In genomic region chr1:67332653-67333529, GRCh38 we compare ENCODE assay signal across 10 cellular contexts. TPM values are rescaled to one million over a fixed set of nuclear protein-coding genes. Genes with fewer than 3 reads are reported as not detected.
DNase-seq lines count a peak whose midpoint lies in the region; ATAC-seq and TF ChIP-seq lines count a peak whose summit lies in the region.
"Had no signal": no experiment of that assay in that cellular context is flagged by ENCODE, and none has a peak within 500 bp of the region (broad histone marks: within the 10 kb centered on the region; RNA-seq: fewer than 3 reads in every experiment).

No MANE protein-coding gene starts in this region.

- peaks cover 80% of the 10 kb centered on the region for H3K36me3 Mint-ChIP-seq in activated T-helper 1 cell treated with anti-CD3 and anti-CD28 coated beads, Interleukin-12 subunit alpha, Interleukin-12 subunit beta, Interleukin-2, Interleukin-4 antibody, amounts not matched to agents 30 ng/mL and 10 ng/mL and 1 ng/mL, durations not matched to agents 14 hours and 24 hours and 36 hours (ENCODE audit: low read depth)

- ATAC-seq in GM19395 (IDR thresholded peaks at IDR 0.05; ENCODE audit: unreplicated experiment) = peak; percentile 94
- ATAC-seq in HG03025 (IDR thresholded peaks at IDR 0.05; ENCODE audit: low FRiP score, unreplicated experiment) = peak; percentile 82

- no peak overlapping the region for H3K4me3 ChIP-seq in GM12864 (ENCODE audit: low read depth, low read length)
- H3K4me3 ChIP-seq in Karpas-422 (ENCODE audit: low read length) = no peak overlapping the region

- no peak overlapping the region for H3K27ac ChIP-seq in Karpas-422 (ENCODE audit: low read length)

- no peaks in the 10 kb centered on the region for H3K9me3 ChIP-seq in Karpas-422 (ENCODE audit: low read length)

- no peaks in the 10 kb centered on the region for H3K79me2 ChIP-seq in Karpas-422 (ENCODE audit: low read length)

- intact Hi-C loops in activated T-helper 1 cell treated with anti-CD3 and anti-CD28 coated beads, Interleukin-12 subunit alpha, Interleukin-12 subunit beta, Interleukin-2, Interleukin-4 antibody, amounts not matched to agents 30 ng/mL and 10 ng/mL and 1 ng/mL, durations not matched to agents 14 hours and 24 hours and 36 hours (cut with micrococcal nuclease) = loop anchor here (1.0 to 10.0 kb wide), 16 partner anchors 8 to 1518 kb away; partner anchors contain the start of gene SERBP1

- H3K27me3 ChIP-seq in Karpas-422 (ENCODE audit: low read length) = no peaks in the 10 kb centered on the region

- peaks cover 77% of the 10 kb centered on the region for H3K4me1 Mint-ChIP-seq in activated T-helper 1 cell treated with anti-CD3 and anti-CD28 coated beads, Interleukin-12 subunit alpha, Interleukin-12 subunit beta, Interleukin-2, Interleukin-4 antibody, amounts not matched to agents 30 ng/mL and 10 ng/mL and 1 ng/mL, durations not matched to agents 14 hours and 24 hours and 36 hours (ENCODE audit: low read depth)

- TF ChIP-seq CTCF in GM12864 (IDR thresholded peaks at IDR 0.05; ENCODE audit: low read depth, low read length, missing control alignments) = no peak

- H2AFZ ChIP-seq in Karpas-422 (ENCODE audit: low read length) = no peak overlapping the region

- H3K4me1 ChIP-seq in Karpas-422 (ENCODE audit: low read length) = no peaks in the 10 kb centered on the region

- H3K4me3 Mint-ChIP-seq in activated T-helper 1 cell treated with anti-CD3 and anti-CD28 coated beads, Interleukin-12 subunit alpha, Interleukin-12 subunit beta, Interleukin-2, Interleukin-4 antibody, amounts not matched to agents 30 ng/mL and 10 ng/mL and 1 ng/mL, durations not matched to agents 14 hours and 24 hours and 36 hours = peak overlapping the region; percentile 27

- H3K27ac Mint-ChIP-seq in activated T-helper 1 cell treated with anti-CD3 and anti-CD28 coated beads, Interleukin-12 subunit alpha, Interleukin-12 subunit beta, Interleukin-2, Interleukin-4 antibody, amounts not matched to agents 30 ng/mL and 10 ng/mL and 1 ng/mL, durations not matched to agents 14 hours and 24 hours and 36 hours = peak overlapping the region; percentile 99

- H3K36me3 ChIP-seq in Karpas-422 (ENCODE audit: insufficient read depth, low read length) = no peaks in the 10 kb centered on the region

- no peak overlapping the region for H3K9ac ChIP-seq in Karpas-422 (ENCODE audit: low read length)

- no peaks in the 10 kb centered on the region for H3K9me3 Mint-ChIP-seq in activated T-helper 1 cell treated with anti-CD3 and anti-CD28 coated beads, Interleukin-12 subunit alpha, Interleukin-12 subunit beta, Interleukin-2, Interleukin-4 antibody, amounts not matched to agents 30 ng/mL and 10 ng/mL and 1 ng/mL, durations not matched to agents 14 hours and 24 hours and 36 hours

- no peaks in the 10 kb centered on the region for H4K20me1 ChIP-seq in Karpas-422 (ENCODE audit: insufficient read depth, low read depth, low read length)

- no peaks in the 10 kb centered on the region for H3K9me2 ChIP-seq in Karpas-422 (replicated peaks; ENCODE audit: insufficient read depth, low read length)

- DNase-seq in GM12864 (ENCODE audit: low read depth) (peak; percentile 53), AML-193 (lab: John Stamatoyannopoulos, UW) (no peak), Karpas-422 (no peak), DMS79 (lab: John Stamatoyannopoulos, UW) (no peak), NCI-H510A treated with DMSO at 0.1 percent for 48 hours (lab: John Stamatoyannopoulos, UW) (no peak)
- DNase-seq in activated T-helper 1 cell treated with anti-CD3 and anti-CD28 coated beads, Interleukin-12 subunit alpha, Interleukin-12 subunit beta, Interleukin-2, Interleukin-4 antibody, amounts not matched to agents 30 ng/mL and 10 ng/mL and 1 ng/mL, durations not matched to agents 14 hours and 24 hours and 36 hours (ENCODE audit: low spot score) = peak; percentile 64
- DNase-seq: DMS153, IMR-90 had no signal

- H3K4me2 ChIP-seq in Karpas-422 (ENCODE audit: low read depth, low read length, poor library complexity, severe bottlenecking) = no peak overlapping the region

- H3K27me3 Mint-ChIP-seq in activated T-helper 1 cell treated with anti-CD3 and anti-CD28 coated beads, Interleukin-12 subunit alpha, Interleukin-12 subunit beta, Interleukin-2, Interleukin-4 antibody, amounts not matched to agents 30 ng/mL and 10 ng/mL and 1 ng/mL, durations not matched to agents 14 hours and 24 hours and 36 hours (ENCODE audit: insufficient read depth) = no peaks in the 10 kb centered on the region

RNA-seq across cellular contexts. Expression of gene IL12RB2, which starts 25.2 kb away (rescaled TPM):
- total RNA-seq in activated T-helper 1 cell treated with anti-CD3 and anti-CD28 coated beads, Interleukin-12 subunit alpha, Interleukin-12 subunit beta, Interleukin-2, Interleukin-4 antibody, amounts not matched to agents 30 ng/mL and 10 ng/mL and 1 ng/mL, durations not matched to agents 14 hours and 24 hours and 36 hours = 218 and 221 TPM in 2 replicates
- not detected in 2 replicates for total RNA-seq in Karpas-422 (2014; rRNA removed; shearing (Covaris generic); ENCODE audit: low replicate concordance)
- total RNA-seq: IMR-90 had no signal

Comparison
In these comparisons a context has a peak if more than half of its experiments do, and no peak if none do; other contexts are left out.
1. DNase-seq: peak in GM12864 (single experiment) and activated T-helper 1 cell treated with anti-CD3 and anti-CD28 coated beads, Interleukin-12 subunit alpha, Interleukin-12 subunit beta, Interleukin-2, Interleukin-4 antibody, amounts not matched to agents 30 ng/mL and 10 ng/mL and 1 ng/mL, durations not matched to agents 14 hours and 24 hours and 36 hours (single experiment); none in AML-193 (0 of 2), Karpas-422 (single experiment), DMS79 (single experiment) and NCI-H510A treated with DMSO at 0.1 percent for 48 hours (single experiment).
2. RNA of gene IL12RB2, which starts 25.2 kb away (total RNA-seq): 218 to 221 TPM in activated T-helper 1 cell treated with anti-CD3 and anti-CD28 coated beads, Interleukin-12 subunit alpha, Interleukin-12 subunit beta, Interleukin-2, Interleukin-4 antibody, amounts not matched to agents 30 ng/mL and 10 ng/mL and 1 ng/mL, durations not matched to agents 14 hours and 24 hours and 36 hours; not detected in Karpas-422; every median in the first group is over 100 times any median in the second.